ENCODE assay signal across 8 cellular contexts in the genomic region with DNA sequence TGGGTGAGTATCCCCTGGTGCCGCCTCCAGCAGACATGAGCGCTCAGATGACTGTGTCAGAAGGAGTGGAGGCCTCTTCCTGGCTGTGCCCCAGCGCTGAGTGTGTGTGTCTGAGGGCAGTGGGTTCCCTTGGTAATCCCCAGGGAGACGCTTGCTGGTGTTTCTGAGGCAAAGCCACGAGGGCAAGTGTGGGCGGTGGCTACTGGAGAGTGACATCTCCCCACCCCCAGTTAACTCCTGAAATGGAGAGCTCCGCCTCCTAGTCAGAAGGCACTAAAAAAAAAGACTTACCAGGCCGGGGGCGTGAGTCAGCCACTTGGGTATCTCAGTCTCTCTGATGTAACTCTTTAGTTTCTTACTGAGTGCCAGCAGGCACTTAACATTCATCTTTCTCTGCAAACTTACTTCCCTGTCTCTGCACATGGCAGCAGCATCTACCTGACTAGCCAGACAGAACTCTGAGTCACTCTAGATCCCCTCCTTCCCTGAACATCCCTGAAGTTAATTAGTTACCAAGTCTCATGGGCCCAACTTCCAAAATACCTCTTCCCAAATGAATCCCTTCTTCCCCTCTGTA. TPM values are rescaled to one million over a fixed set of nuclear protein-coding genes. Genes with fewer than 3 reads are reported as not detected.
DNase-seq lines count a peak whose midpoint lies in the region; ATAC-seq and TF ChIP-seq lines count a peak whose summit lies in the region.

No MANE protein-coding gene starts in this region.

- no peak overlapping the region for H3K4me3 ChIP-seq in SJCRH30
- no peak overlapping the region for H3K4me3 ChIP-seq in skeletal muscle cell (ENCODE audit: low read depth, low read length)

- H3K27me3 ChIP-seq in SJCRH30: no peaks in the 10 kb centered on the region

- DNase-seq in CD14-positive monocyte (ENCODE audit: low spot score) (peak; percentile 91), SJCRH30 (peak; percentile 69 to 77), left ventricle myocardium superior (peak; percentile 47), skeletal muscle cell (ENCODE audit: low read depth) (peak; percentile 95), DMS153 treated with DMSO at 0.1 percent for 48 hours (lab: John Stamatoyannopoulos, UW; ENCODE audit: unreplicated experiment) (no peak)
- DNase-seq in activated naive CD4-positive, alpha-beta T cell treated with anti-CD3 and anti-CD28 coated beads, Interleukin-2, amount 10 ng/mL, durations not matched to agents 7 days and 5 days: peak; percentile 69

- CTCF ChIA-PET in activated naive CD4-positive, alpha-beta T cell treated with anti-CD3 and anti-CD28 coated beads, Interleukin-2, amount 10 ng/mL, durations not matched to agents 7 days and 5 days (lab: Charles Lee): interaction anchor here (0.8 to 1.6 kb wide), 5 partner anchors 10 to 39 kb away, joined by 3 to 5 read pairs (median 3); partner anchors contain the start of gene AKNA

- H3K36me3 Mint-ChIP-seq in CD14-positive monocyte: peaks cover 86 to 97% of the 10 kb centered on the region in 2 donors
- peaks cover 83% of the 10 kb centered on the region for H3K36me3 Mint-ChIP-seq in activated naive CD4-positive, alpha-beta T cell treated with anti-CD3 and anti-CD28 coated beads, Interleukin-2, amount 10 ng/mL, durations not matched to agents 7 days and 5 days

- no peaks in the 10 kb centered on the region; the same call in 1 of the 2 replicates for H3K4me1 ChIP-seq in SJCRH30

- H3K36me3 ChIP-seq in SJCRH30: no peaks in the 10 kb centered on the region

- peak overlapping the region; percentile 72 to 91 (median 85) for H3K27ac Mint-ChIP-seq in CD14-positive monocyte
- peak overlapping the region; percentile 83 for H3K27ac Mint-ChIP-seq in activated naive CD4-positive, alpha-beta T cell treated with anti-CD3 and anti-CD28 coated beads, Interleukin-2, amount 10 ng/mL, durations not matched to agents 7 days and 5 days

- ATAC-seq in GM19395 (IDR thresholded peaks at IDR 0.05; ENCODE audit: unreplicated experiment): peak; percentile 91
- peak; percentile 91 for ATAC-seq in HG03439 (IDR thresholded peaks at IDR 0.05; ENCODE audit: unreplicated experiment)
- ATAC-seq in left ventricle myocardium superior: peak; percentile 82

- H3K4me3 Mint-ChIP-seq in CD14-positive monocyte: no peak overlapping the region
- no peak overlapping the region for H3K4me3 Mint-ChIP-seq in activated naive CD4-positive, alpha-beta T cell treated with anti-CD3 and anti-CD28 coated beads, Interleukin-2, amount 10 ng/mL, durations not matched to agents 7 days and 5 days

- H3K9me3 Mint-ChIP-seq in CD14-positive monocyte: no peaks in the 10 kb centered on the region
- no peaks in the 10 kb centered on the region for H3K9me3 Mint-ChIP-seq in activated naive CD4-positive, alpha-beta T cell treated with anti-CD3 and anti-CD28 coated beads, Interleukin-2, amount 10 ng/mL, durations not matched to agents 7 days and 5 days

- intact Hi-C loops in CD14-positive monocyte (cut with micrococcal nuclease) (loop anchor here (5.0 to 10.0 kb wide), 4 partner anchors 38 to 306 kb away; partner anchors contain the start of genes AKNA (in 1 of the 2) and TEX53 (in 1 of the 2)), left ventricle myocardium superior (cut with micrococcal nuclease) (no loop called here)

- H3K4me1 Mint-ChIP-seq in CD14-positive monocyte: peaks cover 17% of the 10 kb centered on the region
- H3K4me1 Mint-ChIP-seq in activated naive CD4-positive, alpha-beta T cell treated with anti-CD3 and anti-CD28 coated beads, Interleukin-2, amount 10 ng/mL, durations not matched to agents 7 days and 5 days: peaks cover 44% of the 10 kb centered on the region

- no peak overlapping the region for H3K27ac ChIP-seq in SJCRH30

- no peak for TF ChIP-seq CTCF in CD14-positive monocyte (IDR thresholded peaks at IDR 0.05)

- no peaks in the 10 kb centered on the region for H3K9me3 ChIP-seq in SJCRH30 (replicated peaks)

- peaks cover 0 to 2% (median 0%) of the 10 kb centered on the region in 3 donors for H3K27me3 Mint-ChIP-seq in CD14-positive monocyte (ENCODE audit: low read depth in 3 of 3)
- no peaks in the 10 kb centered on the region for H3K27me3 Mint-ChIP-seq in activated naive CD4-positive, alpha-beta T cell treated with anti-CD3 and anti-CD28 coated beads, Interleukin-2, amount 10 ng/mL, durations not matched to agents 7 days and 5 days

RNA-seq across cellular contexts. Expression of gene ORM2, which starts 19.3 kb away (rescaled TPM):
- under 1 TPM in 1 of 2 donors, not detected in 1; 0.30 TPM for polyA plus RNA-seq in CD14-positive monocyte
- total RNA-seq in SJCRH30 (2014; rRNA removed; shearing (Covaris generic)): not detected in 2 replicates
- not detected for total RNA-seq in left ventricle myocardium superior

RNA-seq across cellular contexts. Expression of gene ORM1, which starts 26.1 kb away (rescaled TPM):
- polyA plus RNA-seq in CD14-positive monocyte: 1 to 10 TPM; 2.2 to 2.8 TPM
- not detected in 2 replicates for total RNA-seq in SJCRH30 (2014; rRNA removed; shearing (Covaris generic))
- not detected for total RNA-seq in left ventricle myocardium superior

RNA-seq across cellular contexts. Expression of gene AKNA, which starts 38.8 kb away (rescaled TPM):
- 1 to 10 TPM; 3.3 to 7.3 TPM for polyA plus RNA-seq in CD14-positive monocyte
- 2.0 and 3.1 TPM in 2 replicates for total RNA-seq in SJCRH30 (2014; rRNA removed; shearing (Covaris generic))
- 5.1 TPM for total RNA-seq in left ventricle myocardium superior
